ENCODE assay signal across 1 cellular context in genomic region chr6:34157851-34158250, GRCh38.
TF ChIP-seq lines count a peak whose summit lies in the region.

No MANE protein-coding gene starts in this region.

TF ChIP-seq in WTC11, 78 proteins besides CTCF, POLR2A, EP300 and RAD21 (continued from another document):
- no peak for TF ChIP-seq ARID4B (CRISPR knock-in tag; IDR thresholded peaks at IDR 0.05; ENCODE audit: borderline replicate concordance)
- no peak for TF ChIP-seq USF2 (CRISPR knock-in tag; IDR thresholded peaks at IDR 0.05)
- no peak for TF ChIP-seq ATF3 (CRISPR knock-in tag; conservative IDR thresholded peaks at IDR 0.05)
- no peak for TF ChIP-seq MXD4 (CRISPR knock-in tag; IDR thresholded peaks at IDR 0.05; ENCODE audit: borderline replicate concordance)
- no peak for TF ChIP-seq E2F1 (CRISPR knock-in tag; IDR thresholded peaks at IDR 0.05)
